8 cellular contexts compared by ENCODE assay signal in the genomic region with DNA sequence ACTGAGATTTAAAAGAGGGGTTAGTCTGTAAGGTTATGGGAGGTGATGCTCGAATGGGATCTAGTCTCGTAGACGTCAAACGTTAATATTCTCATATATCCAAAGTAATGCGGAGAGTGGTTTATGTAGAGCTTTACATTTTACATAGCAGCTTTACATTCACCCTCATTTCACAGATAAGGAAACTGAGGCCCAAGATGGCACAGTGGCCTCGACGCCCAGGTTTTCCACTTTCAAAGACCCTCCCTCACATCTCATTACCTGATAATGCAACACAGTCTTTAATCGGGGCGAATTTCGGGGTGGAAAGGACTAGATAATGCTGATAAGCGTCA. TPM values are rescaled to one million over a fixed set of nuclear protein-coding genes. Genes with fewer than 3 reads are reported as not detected.
DNase-seq lines count a peak whose midpoint lies in the region; ATAC-seq and TF ChIP-seq lines count a peak whose summit lies in the region.

No MANE protein-coding gene starts in this region.

- peaks cover 0 to 3% of the 10 kb centered on the region in 2 donors for H3K36me3 ChIP-seq in muscle layer of duodenum (ENCODE audit: control insufficient read depth in 1 of 2, insufficient read depth in 2 of 2, low read length in 2 of 2)

- peak overlapping the region; percentile 99 for H3K27ac ChIP-seq in muscle layer of duodenum (ENCODE audit: low read length)

- peaks cover 29 to 34% (median 31%) of the 10 kb centered on the region in 3 donors for H3K4me1 Mint-ChIP-seq in IgD-negative memory B cell

- no peak for ATAC-seq in GM21723 (IDR thresholded peaks at IDR 0.05; ENCODE audit: unreplicated experiment)

- peak overlapping the region; percentile 94 to 98 (median 97) for H3K27ac Mint-ChIP-seq in IgD-negative memory B cell

- TF ChIP-seq CTCF in AG04449 (IDR thresholded peaks at IDR 0.05; ENCODE audit: insufficient read depth, low read length, missing control alignments): no peak
- no peak for TF ChIP-seq CTCF in choroid plexus epithelial cell (conservative IDR thresholded peaks at IDR 0.05; ENCODE audit: low read depth, low read length)

- H3K4me3 ChIP-seq in AG04449 (ENCODE audit: low read depth, low read length) (peak overlapping the region; percentile 98), choroid plexus epithelial cell (ENCODE audit: low read depth, low read length) (peak overlapping the region; percentile 84), muscle layer of duodenum (ENCODE audit: low read depth in 1 of 2, low read length in 2 of 2) (peak overlapping the region; percentile 77 to 88)

- DNase-seq in AG04449 (ENCODE audit: low read depth, low spot score) (no peak), choroid plexus epithelial cell (ENCODE audit: low read depth) (no peak), hypothalamus (lab: John Stamatoyannopoulos, UW) (no peak), globus pallidus (ENCODE audit: low spot score) (no peak)
- DNase-seq in activated CD4-positive, alpha-beta T cell treated with anti-CD3 and anti-CD28 coated beads, Interleukin-2, amount 50 U/mL, for 1 hour: no peak

- no peaks in the 10 kb centered on the region for H3K27me3 ChIP-seq in muscle layer of duodenum (ENCODE audit: low read depth, low read length)

- H3K9me3 Mint-ChIP-seq in IgD-negative memory B cell: no peaks in the 10 kb centered on the region

- CTCF ChIA-PET in AG04449 (lab: Yijun Ruan, JAX): interaction anchor here (0.9 to 2.8 kb wide), 6 partner anchors 9 to 144 kb away, joined by 3 to 13 read pairs (median 4); a partner anchor contains a TSS

- H3K4me1 ChIP-seq in muscle layer of duodenum (ENCODE audit: control insufficient read depth in 1 of 2, insufficient read depth in 2 of 2, low read length in 2 of 2): peaks cover 7 to 32% of the 10 kb centered on the region in 2 donors

- peak overlapping the region; percentile 94 to 100 (median 97) for H3K4me3 Mint-ChIP-seq in IgD-negative memory B cell

- H3K9me3 ChIP-seq in muscle layer of duodenum (ENCODE audit: control insufficient read depth in 1 of 2, low read length in 2 of 2): no peaks in the 10 kb centered on the region

- H3K36me3 Mint-ChIP-seq in IgD-negative memory B cell: peaks cover 2% of the 10 kb centered on the region

- POLR2A ChIA-PET in AG04449 (lab: Yijun Ruan, JAX): interaction anchor here (0.5 to 2.0 kb wide), 9 partner anchors 9 to 491 kb away, joined by 3 to 44 read pairs (median 4); a partner anchor contains a TSS

- H3K27me3 Mint-ChIP-seq in IgD-negative memory B cell: no peaks in the 10 kb centered on the region

RNA-seq across cellular contexts. Expression of a gene that starts 0.5 kb away (rescaled TPM):
- 19.3 TPM for polyA plus RNA-seq in IgD-negative memory B cell

RNA-seq across cellular contexts. Expression of a gene that starts 35.0 kb away (rescaled TPM):
- polyA plus RNA-seq in IgD-negative memory B cell: 274 TPM
